In genomic region chr19:46944918-46945628, GRCh38 we compare ENCODE assay signal across 8 cellular contexts.
DNase-seq lines count a peak whose midpoint lies in the region; ATAC-seq and TF ChIP-seq lines count a peak whose summit lies in the region.

No MANE protein-coding gene starts in this region.

- H3K27me3 ChIP-seq in right atrium auricular region = no peaks in the 10 kb centered on the region

- DNase-seq in H4 (ENCODE audit: low spot score) (peak; percentile 65), T-helper 17 cell (no peak), right atrium auricular region (ENCODE audit: low spot score) (peak; percentile 73), sciatic nerve (ENCODE audit: low spot score) (peak; percentile 74), GF-D8 (lab: John Stamatoyannopoulos, UW) (no peak), NCI-H1105 treated with DMSO at 0.1 percent for 48 hours (lab: John Stamatoyannopoulos, UW) (no peak)

- H3K36me3 ChIP-seq in right atrium auricular region = no peaks in the 10 kb centered on the region

- TF ChIP-seq CTCF in right atrium auricular region (IDR thresholded peaks at IDR 0.05) = no peak

- ATAC-seq in T-helper 17 cell (no peak), sciatic nerve (peak; percentile 90), GM21360 (IDR thresholded peaks at IDR 0.05; ENCODE audit: unreplicated experiment) (no peak)
- no peak for ATAC-seq in activated CD4-positive, CD25-positive, alpha-beta regulatory T cell treated with anti-CD3 and anti-CD28 coated beads, Interleukin-2, amount 50 U/mL, for 24 hours

- H3K4me3 Mint-ChIP-seq in T-helper 17 cell = no peak overlapping the region

- H3K9me3 ChIP-seq in T-helper 17 cell (ENCODE audit: control insufficient read depth, low read length, poor library complexity, severe bottlenecking) (no peaks in the 10 kb centered on the region), right atrium auricular region (no peaks in the 10 kb centered on the region)

- peak overlapping the region; percentile 77 to 81 for H3K27ac ChIP-seq in right atrium auricular region

- H3K27me3 Mint-ChIP-seq in T-helper 17 cell = no peaks in the 10 kb centered on the region

- H3K27ac Mint-ChIP-seq in T-helper 17 cell = peak overlapping the region; percentile 61

- intact Hi-C loops in sciatic nerve (cut with DNase I) = no loop called here

- H3K4me1 ChIP-seq in right atrium auricular region = peaks cover 0 to 51% of the 10 kb centered on the region in 2 donors

- peaks cover 37% of the 10 kb centered on the region for H3K4me1 Mint-ChIP-seq in T-helper 17 cell

- H3K36me3 Mint-ChIP-seq in T-helper 17 cell (ENCODE audit: low read depth) = peaks cover 13% of the 10 kb centered on the region

- peak overlapping the region in 1 of 2 donors; percentile 22 for H3K4me3 ChIP-seq in right atrium auricular region

Comparison
In these comparisons a context has a peak if more than half of its experiments do, and no peak if none do; other contexts are left out.
1. DNase-seq: peak in H4 (single experiment), right atrium auricular region (single experiment) and sciatic nerve (single experiment); none in T-helper 17 cell (0 of 3), GF-D8 (single experiment) and NCI-H1105 treated with DMSO at 0.1 percent for 48 hours (single experiment).